ENCODE assay signal across 8 cellular contexts in the genomic region with DNA sequence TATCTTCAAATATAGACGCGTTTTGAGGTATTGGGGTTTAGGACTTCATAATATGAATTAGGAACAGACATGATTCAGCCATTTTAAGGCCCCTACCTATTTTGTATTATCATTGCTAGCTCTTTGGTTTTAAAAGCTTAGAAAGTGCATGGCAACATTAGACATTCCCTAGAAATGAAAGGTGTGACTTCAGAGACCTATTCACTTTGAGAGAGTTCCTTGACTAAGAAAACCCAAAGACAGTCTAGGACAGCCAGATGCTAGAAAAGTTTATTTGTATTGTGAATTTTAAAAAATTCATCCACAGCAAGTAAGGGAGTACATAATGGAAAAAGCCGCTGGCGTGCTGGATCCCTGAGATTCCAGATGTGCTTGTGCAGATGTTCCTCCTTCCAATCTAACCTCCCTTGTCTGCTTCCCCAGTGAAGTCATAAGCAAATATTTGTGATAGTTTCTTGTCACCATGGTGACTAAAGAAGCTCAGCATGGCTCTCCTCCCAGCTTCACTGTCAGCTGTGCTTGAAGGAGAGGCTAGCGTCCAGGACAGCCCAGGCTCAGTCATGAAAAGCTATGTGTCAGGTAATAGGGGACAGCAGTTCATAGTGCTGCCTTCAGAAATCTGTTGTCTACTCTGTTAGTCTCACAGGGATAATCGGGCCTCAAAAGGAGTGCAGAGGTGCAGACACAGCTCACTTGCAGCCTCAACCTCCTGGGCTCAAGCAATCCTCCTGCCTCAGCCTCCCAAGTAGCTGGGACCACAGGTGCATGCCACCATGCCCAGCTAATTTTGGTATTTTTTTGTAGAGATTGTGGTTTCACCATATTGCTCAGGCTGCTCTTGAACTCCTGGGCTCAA. TPM values are rescaled to one million over a fixed set of nuclear protein-coding genes. Genes with fewer than 3 reads are reported as not detected.
DNase-seq lines count a peak whose midpoint lies in the region; ATAC-seq, FAIRE-seq and TF ChIP-seq lines count a peak whose summit lies in the region.

No MANE protein-coding gene starts in this region.

- H3K27ac Mint-ChIP-seq in endodermal cell = peak overlapping the region; percentile 58
- H3K27ac Mint-ChIP-seq in natural killer cell = peak overlapping the region in 1 of 2 donors; percentile 19

- intact Hi-C loops in natural killer cell (cut with micrococcal nuclease) = no loop called here

- peaks cover 12% of the 10 kb centered on the region for H3K36me3 ChIP-seq in endodermal cell (ENCODE audit: control insufficient read depth, insufficient read depth, low read length)
- no peaks in the 10 kb centered on the region for H3K36me3 ChIP-seq in mucosa of rectum (ENCODE audit: control insufficient read depth in 2 of 2, insufficient read depth in 2 of 2, low read length in 2 of 2)

- peak overlapping the region; percentile 20; the same call in 1 of the 2 replicates for H3K27ac ChIP-seq in C4-2B
- H3K27ac ChIP-seq in endodermal cell (ENCODE audit: low read depth, low read length) = no peak overlapping the region
- H3K27ac ChIP-seq in mucosa of rectum (ENCODE audit: low read depth in 2 of 2, low read length in 2 of 2) = peak overlapping the region; percentile 7 to 52

- H3K27me3 Mint-ChIP-seq in endodermal cell (ENCODE audit: insufficient read depth) (no peaks in the 10 kb centered on the region), natural killer cell (ENCODE audit: low read depth in 2 of 2) (no peaks in the 10 kb centered on the region)

- H3K9ac ChIP-seq in endodermal cell (ENCODE audit: extremely low read depth, low read length, poor library complexity, severe bottlenecking) (peak overlapping the region; percentile 13), mucosa of rectum (ENCODE audit: low read depth in 1 of 2, low read length in 2 of 2) (no peak overlapping the region)

- H3K36me3 Mint-ChIP-seq in endodermal cell (ENCODE audit: low read depth) = peaks cover 7% of the 10 kb centered on the region
- no peaks in the 10 kb centered on the region for H3K36me3 Mint-ChIP-seq in natural killer cell

- H3K4me3 ChIP-seq in endodermal cell (ENCODE audit: low read length) = no peak overlapping the region
- H3K4me3 ChIP-seq in mucosa of rectum (ENCODE audit: low read length in 2 of 2) = no peak overlapping the region

- H3K4me3 Mint-ChIP-seq in endodermal cell (no peak overlapping the region), natural killer cell (no peak overlapping the region)

- H3K4me1 Mint-ChIP-seq in endodermal cell (peaks cover 16% of the 10 kb centered on the region), natural killer cell (peaks cover 47 to 56% of the 10 kb centered on the region in 2 donors)

- no peak for TF ChIP-seq CTCF in C4-2B (conservative IDR thresholded peaks at IDR 0.05)
- TF ChIP-seq CTCF in endodermal cell (conservative IDR thresholded peaks at IDR 0.05) = no peak
- TF ChIP-seq CTCF in natural killer cell (IDR thresholded peaks at IDR 0.05) = no peak

- H3K27me3 ChIP-seq in endodermal cell (ENCODE audit: control insufficient read depth, insufficient read depth, low read length, poor library complexity, severe bottlenecking) (no peaks in the 10 kb centered on the region), mucosa of rectum (ENCODE audit: control insufficient read depth in 2 of 2, insufficient read depth in 2 of 2, low read length in 2 of 2) (no peaks in the 10 kb centered on the region)

- DNase-seq in NCI-H1417 (lab: John Stamatoyannopoulos, UW) = peak in 2 of 3 experiments; percentile 36 to 82
- no peak for DNase-seq in endodermal cell
- DNase-seq in urothelium cell line (ENCODE audit: low spot score) = no peak
- DNase-seq in natural killer cell = no peak
- no peak for DNase-seq in activated CD4-positive, CD25-positive, alpha-beta regulatory T cell treated with anti-CD3 and anti-CD28 coated beads, Interleukin-2, amount 50 U/mL, for 72 hours

- peaks cover 8% of the 10 kb centered on the region for H3K9me3 Mint-ChIP-seq in endodermal cell
- H3K9me3 Mint-ChIP-seq in natural killer cell = no peaks in the 10 kb centered on the region

- 83 to 89% methylated on average over 3 to 6 of the region's 6 CpGs for WGBS in endodermal cell (ENCODE audit: insufficient coverage in 1 of 2, insufficient read length in 1 of 2), 2 experiments

- FAIRE-seq in urothelium cell line (lab: Jason Lieb, UNC) = no peak

- H3K4me1 ChIP-seq in endodermal cell (ENCODE audit: control insufficient read depth, insufficient read depth, low read length) (no peaks in the 10 kb centered on the region), mucosa of rectum (ENCODE audit: control insufficient read depth in 2 of 2, insufficient read depth in 2 of 2, low read length in 2 of 2) (peaks cover 0 to 5% of the 10 kb centered on the region in 2 donors)

- H3K9me3 ChIP-seq in endodermal cell (ENCODE audit: control insufficient read depth, low read length) = peaks cover 16% of the 10 kb centered on the region
- H3K9me3 ChIP-seq in mucosa of rectum (ENCODE audit: control insufficient read depth in 2 of 2, low read length in 2 of 2) = no peaks in the 10 kb centered on the region

- ATAC-seq in HG03135 (IDR thresholded peaks at IDR 0.05; ENCODE audit: unreplicated experiment) (no peak), natural killer cell (no peak)

RNA-seq across cellular contexts. Expression of a gene that starts 34.8 kb away (rescaled TPM):
- total RNA-seq in endodermal cell = 100 to 1,000 TPM in 1 of 2 donors, 10 to 100 TPM in 1; 95.4 to 119 TPM
- 31.9 TPM for polyA plus RNA-seq in endodermal cell (2013, experiment 1 of 2)
- 33.0 TPM for polyA plus RNA-seq in endodermal cell (2013, experiment 2 of 2)
- 10 to 100 TPM; 48.6 to 59.0 (median 52.8) TPM for total RNA-seq in natural killer cell

RNA-seq across cellular contexts. Expression of a gene that starts 36.8 kb away (rescaled TPM):
- 10 to 100 TPM; 38.3 to 39.4 TPM for total RNA-seq in endodermal cell
- 39.7 TPM for polyA plus RNA-seq in endodermal cell (2013, experiment 1 of 2)
- polyA plus RNA-seq in endodermal cell (2013, experiment 2 of 2) = 37.8 TPM
- total RNA-seq in natural killer cell = 10 to 100 TPM; 26.0 to 36.0 (median 33.3) TPM

RNA-seq across cellular contexts. Expression of a gene that starts 57.7 kb away (rescaled TPM):
- 10 to 100 TPM in 1 of 2 donors, 1 to 10 TPM in 1; 9.2 to 11.1 TPM for total RNA-seq in endodermal cell
- polyA plus RNA-seq in endodermal cell (2013, experiment 1 of 2) = 26.3 TPM
- 22.7 TPM for polyA plus RNA-seq in endodermal cell (2013, experiment 2 of 2)
- 10 to 100 TPM; 19.3 to 30.6 (median 19.8) TPM for total RNA-seq in natural killer cell

Comparison
In these comparisons a context has a peak if more than half of its experiments do, and no peak if none do; other contexts are left out.
1. DNase-seq: peak in NCI-H1417 (2 of 3); none in endodermal cell (single experiment), urothelium cell line (single experiment), natural killer cell (single experiment) and activated CD4-positive, CD25-positive, alpha-beta regulatory T cell treated with anti-CD3 and anti-CD28 coated beads, Interleukin-2, amount 50 U/mL, for 72 hours (single experiment).